ENCODE assay signal across 19 cellular contexts in the genomic region with DNA sequence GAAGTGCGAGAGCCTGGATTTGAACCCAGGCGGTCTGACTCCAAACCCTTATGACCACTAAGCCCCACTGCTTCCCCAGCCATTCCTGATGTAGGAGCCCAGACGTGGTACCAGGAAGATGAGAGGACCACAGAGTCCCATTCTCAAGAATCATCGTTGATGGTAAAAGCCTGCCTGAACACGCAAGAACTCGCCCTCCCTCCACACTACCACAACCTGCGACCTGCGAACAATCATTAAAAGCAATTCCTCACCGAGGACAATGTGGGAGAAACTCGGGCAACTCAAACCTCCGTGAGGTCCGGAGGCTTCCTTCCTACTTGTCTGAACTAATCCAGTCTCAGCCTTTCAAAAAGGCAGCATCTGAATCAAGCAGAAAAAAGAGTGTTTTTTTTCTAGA. TPM values are rescaled to one million over a fixed set of nuclear protein-coding genes. Genes with fewer than 3 reads are reported as not detected.
"Had no signal": no experiment of that assay in that cellular context is flagged by ENCODE, and none has a peak within 500 bp of the region (broad histone marks: within the 10 kb centered on the region; RNA-seq: fewer than 3 reads in every experiment).

No MANE protein-coding gene starts in this region.

- H3K27ac Mint-ChIP-seq: immature natural killer cell; naive thymus-derived CD8-positive, alpha-beta T cell; stimulated activated naive B cell treated with anti-CD40 and anti-IgM and Interleukin-4, amounts not matched to agents 10 μg/mL and 1 μg/mL and 100 μg/mL, for 72 hours had no signal

- H3K36me3 ChIP-seq: colonic mucosa, gastrocnemius medialis, right atrium auricular region, sigmoid colon, stomach, vagina had no signal

- H3K9me3 ChIP-seq: colonic mucosa, gastrocnemius medialis, mucosa of descending colon, right atrium auricular region, sigmoid colon, stomach, vagina had no signal

- H3K4me3 Mint-ChIP-seq: immature natural killer cell; naive thymus-derived CD8-positive, alpha-beta T cell; stimulated activated naive B cell treated with anti-CD40 and anti-IgM and Interleukin-4, amounts not matched to agents 10 μg/mL and 1 μg/mL and 100 μg/mL, for 72 hours had no signal

- DNase-seq: colonic mucosa; dermis blood vessel endothelial cell; gastrocnemius medialis; immature natural killer cell; kidney; left colon; mucosa of descending colon; naive thymus-derived CD8-positive, alpha-beta T cell; posterior cingulate gyrus; sigmoid colon; stimulated activated CD4-positive, alpha-beta T cell treated with anti-CD3 and anti-CD28 coated beads, Interleukin-2, amount 100 ng/mL, for 24 hours; stimulated activated CD4-positive, alpha-beta T cell treated with anti-CD3 and anti-CD28 coated beads, Interleukin-4, amount 100 ng/mL, for 4 hours; stimulated activated naive B cell treated with anti-CD40 and anti-IgM and Interleukin-4, amounts not matched to agents 10 μg/mL and 1 μg/mL and 100 μg/mL, for 72 hours; stomach; substantia nigra; trophoblast cell had no signal

- H3K27ac ChIP-seq: colonic mucosa, gastrocnemius medialis, right atrium auricular region, sigmoid colon, skin epidermis, stomach, vagina had no signal

- H3K4me1 ChIP-seq: colonic mucosa, sigmoid colon had no signal

- H3K4me3 ChIP-seq: colonic mucosa, gastrocnemius medialis, mucosa of descending colon, right atrium auricular region, sigmoid colon, skin epidermis, stomach, vagina had no signal

- H3K4me1 Mint-ChIP-seq: immature natural killer cell; naive thymus-derived CD8-positive, alpha-beta T cell; stimulated activated naive B cell treated with anti-CD40 and anti-IgM and Interleukin-4, amounts not matched to agents 10 μg/mL and 1 μg/mL and 100 μg/mL, for 72 hours had no signal

- ATAC-seq: gastrocnemius medialis; naive thymus-derived CD8-positive, alpha-beta T cell; stimulated activated naive B cell treated with anti-CD40 and anti-IgM and Interleukin-4, amounts not matched to agents 10 μg/mL and 1 μg/mL and 100 μg/mL, for 72 hours had no signal

- H3K36me3 Mint-ChIP-seq: immature natural killer cell; naive thymus-derived CD8-positive, alpha-beta T cell; stimulated activated naive B cell treated with anti-CD40 and anti-IgM and Interleukin-4, amounts not matched to agents 10 μg/mL and 1 μg/mL and 100 μg/mL, for 72 hours had no signal

- H3K27me3 ChIP-seq: colonic mucosa, gastrocnemius medialis, right atrium auricular region, sigmoid colon, stomach, vagina had no signal

RNA-seq across cellular contexts. Expression of a gene that starts 10.3 kb away (rescaled TPM):
- total RNA-seq: naive thymus-derived CD8-positive, alpha-beta T cell had no signal
- polyA plus RNA-seq: immature natural killer cell; naive thymus-derived CD8-positive, alpha-beta T cell had no signal
